ENCODE assay signal across 29 cellular contexts in genomic region chr7:6093375-6093774, GRCh38.
"Had no signal": no experiment of that assay in that cellular context is flagged by ENCODE, and none has a peak within 500 bp of the region (broad histone marks: within the 10 kb centered on the region; RNA-seq: fewer than 3 reads in every experiment).

No MANE protein-coding gene starts in this region.

- H3K27me3 ChIP-seq: Peyer's patch, SJSA1 had no signal

- DNase-seq: activated CD4-positive, alpha-beta memory T cell treated with anti-CD3 and anti-CD28 coated beads for 36 hours; activated CD4-positive, alpha-beta T cell treated with anti-CD3 and anti-CD28 coated beads, Interleukin-2, amount 10 ng/mL, durations not matched to agents 7 days and 5 days; activated CD4-positive, CD25-positive, alpha-beta regulatory T cell; activated CD8-positive, alpha-beta memory T cell treated with anti-CD3 and anti-CD28 coated beads for 24 hours; activated naive CD4-positive, alpha-beta T cell treated with Interleukin-2 at 50 U/mL for 16 hours; activated naive CD8-positive, alpha-beta T cell treated with anti-CD3 and anti-CD28 coated beads, Interleukin-2, amount 50 U/mL, for 24 hours; activated T-cell treated with anti-CD3 and anti-CD28 coated beads, Interleukin-2, amount 50 U/mL, for 4 hours; amygdala; Kasumi-1; KBM-7; NCI-H1048; NCI-H1930; NCI-H2107; NCI-H2171 treated with DMSO at 0.1 percent for 48 hours; NCI-H345; NCI-H510A; NCI-H526 treated with DMSO at 0.1 percent for 48 hours; NK-92 treated with Interleukin-12 subunit alpha and Interleukin-12 subunit beta, amount 100 ng/mL, for 24 hours; OCI-M1; Peyer's patch; SHP77; T-helper 17 cell; T-helper 9 cell had no signal

- H3K27ac ChIP-seq: cardiac muscle cell, Peyer's patch, SJSA1 had no signal

- H3K4me3 ChIP-seq: cardiac muscle cell, Peyer's patch, SJSA1 had no signal

- H3K36me3 ChIP-seq: cardiac muscle cell, Peyer's patch, SJSA1 had no signal

- ATAC-seq: activated naive CD4-positive, alpha-beta T cell treated with anti-CD3 and anti-CD28 coated beads, Interleukin-2, amount 50 U/mL, for 72 hours; activated naive CD8-positive, alpha-beta T cell treated with anti-CD3 and anti-CD28 coated beads, Interleukin-2, amount 50 U/mL, for 24 hours; activated T-cell treated with anti-CD3 and anti-CD28 coated beads, Interleukin-2, amount 50 U/mL, for 4 hours; T-helper 17 cell had no signal

- H3K9me3 Mint-ChIP-seq: activated CD4-positive, alpha-beta memory T cell treated with anti-CD3 and anti-CD28 coated beads for 36 hours; activated CD4-positive, alpha-beta T cell treated with anti-CD3 and anti-CD28 coated beads, Interleukin-2, amount 10 ng/mL, durations not matched to agents 7 days and 5 days; activated naive CD4-positive, alpha-beta T cell treated with anti-CD3 and anti-CD28 coated beads, Interleukin-2, amount 50 U/mL, for 72 hours; activated naive CD8-positive, alpha-beta T cell treated with anti-CD3 and anti-CD28 coated beads, Interleukin-2, amount 50 U/mL, for 24 hours; activated T-cell treated with anti-CD3 and anti-CD28 coated beads, Interleukin-2, amount 50 U/mL, for 4 hours; brain had no signal

- H3K4me1 Mint-ChIP-seq: activated CD4-positive, alpha-beta T cell treated with anti-CD3 and anti-CD28 coated beads, Interleukin-2, amount 10 ng/mL, durations not matched to agents 7 days and 5 days; activated naive CD8-positive, alpha-beta T cell treated with anti-CD3 and anti-CD28 coated beads, Interleukin-2, amount 50 U/mL, for 24 hours; brain had no signal

- H3K4me3 Mint-ChIP-seq: activated CD4-positive, alpha-beta memory T cell treated with anti-CD3 and anti-CD28 coated beads for 36 hours; activated CD4-positive, alpha-beta T cell treated with anti-CD3 and anti-CD28 coated beads, Interleukin-2, amount 10 ng/mL, durations not matched to agents 7 days and 5 days; activated naive CD8-positive, alpha-beta T cell treated with anti-CD3 and anti-CD28 coated beads, Interleukin-2, amount 50 U/mL, for 24 hours; activated T-cell treated with anti-CD3 and anti-CD28 coated beads, Interleukin-2, amount 50 U/mL, for 4 hours; brain; T-helper 17 cell had no signal

- H3K9me3 ChIP-seq: Peyer's patch, SJSA1 had no signal

- H3K4me1 ChIP-seq: Peyer's patch, SJSA1 had no signal

- FAIRE-seq: astrocyte, TTC549 had no signal

- H3K27ac Mint-ChIP-seq: activated CD4-positive, alpha-beta memory T cell treated with anti-CD3 and anti-CD28 coated beads for 36 hours; activated CD4-positive, alpha-beta T cell treated with anti-CD3 and anti-CD28 coated beads, Interleukin-2, amount 10 ng/mL, durations not matched to agents 7 days and 5 days; activated naive CD8-positive, alpha-beta T cell treated with anti-CD3 and anti-CD28 coated beads, Interleukin-2, amount 50 U/mL, for 24 hours; brain; T-helper 17 cell had no signal
